Comparison of ENCODE assay signal across 26 cellular contexts in the genomic region with DNA sequence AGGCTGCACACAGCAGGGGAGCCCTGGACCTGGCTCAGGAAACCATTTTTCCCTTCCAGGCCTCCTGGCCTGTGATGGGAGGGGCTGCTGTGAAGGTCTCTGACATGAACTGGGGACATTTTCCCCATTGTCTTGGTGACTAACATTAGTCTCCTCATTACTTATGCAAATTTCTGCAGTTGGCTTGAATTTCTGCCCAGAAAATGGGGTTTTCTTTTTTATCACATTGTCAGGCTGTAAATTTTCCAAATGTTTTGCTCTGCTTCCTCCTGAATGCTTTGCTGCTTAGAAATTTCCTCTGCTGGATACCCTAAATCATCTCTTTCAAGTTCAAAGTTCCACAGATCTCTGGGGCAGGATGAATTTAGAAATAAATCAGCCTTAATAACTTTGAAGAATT.
"Had no signal": no experiment of that assay in that cellular context is flagged by ENCODE, and none has a peak within 500 bp of the region (broad histone marks: within the 10 kb centered on the region; RNA-seq: fewer than 3 reads in every experiment).

No MANE protein-coding gene starts in this region.

- H3K9ac ChIP-seq: neural progenitor cell, parathyroid adenoma had no signal

- H3K36me3 ChIP-seq: colonic mucosa, esophagus muscularis mucosa, heart right ventricle, left lung, neural progenitor cell, prostate gland, right atrium auricular region, sigmoid colon, tibial artery had no signal

- DNase-seq: colonic mucosa; effector CD8-positive, alpha-beta T cell; endodermal cell; foreskin melanocyte; glutamatergic neuron; heart right ventricle; hippocampal formation; left cardiac atrium; left lung; mesendoderm; midbrain; naive thymus-derived CD4-positive, alpha-beta T cell; sigmoid colon; stimulated activated CD4-positive, alpha-beta T cell treated with anti-CD3 and anti-CD28 coated beads, Interleukin-2, amount 100 ng/mL, for 24 hours; stimulated activated CD4-positive, alpha-beta T cell treated with anti-CD3 and anti-CD28 coated beads, Interleukin-4, amount 100 ng/mL, for 24 hours; stimulated activated naive CD8-positive, alpha-beta T cell treated with anti-CD3 and anti-CD28 coated beads, Interleukin-15, Interleukin-2, amounts not matched to agents 100 U/mL and 50 U/mL, for 24 hours; substantia nigra; testis; tibial artery had no signal

- H3K4me3 ChIP-seq: colonic mucosa, esophagus muscularis mucosa, heart right ventricle, left lung, neural progenitor cell, prostate gland, right atrium auricular region, sigmoid colon, testis, tibial artery had no signal

- FAIRE-seq: islet of Langerhans had no signal

- H3K27me3 ChIP-seq: colonic mucosa, esophagus muscularis mucosa, heart right ventricle, left lung, neural progenitor cell, right atrium auricular region, sigmoid colon, testis, tibial artery had no signal

- H3K9me3 ChIP-seq: colonic mucosa, esophagus muscularis mucosa, left lung, prostate gland, right atrium auricular region, sigmoid colon, testis, tibial artery had no signal

- H3K4me2 ChIP-seq: neural progenitor cell had no signal

- H2AFZ ChIP-seq: neural progenitor cell, parathyroid adenoma had no signal

- H3K27ac ChIP-seq: colonic mucosa, esophagus muscularis mucosa, heart right ventricle, left lung, neural progenitor cell, parathyroid adenoma, prostate gland, right atrium auricular region, sigmoid colon, testis, tibial artery had no signal

- ATAC-seq: heart right ventricle; left cardiac atrium; left lung; naive thymus-derived CD4-positive, alpha-beta T cell; stimulated activated effector memory CD8-positive, alpha-beta T cell treated with anti-CD3 and anti-CD28 coated beads, Interleukin-12 subunit alpha, Interleukin-12 subunit beta, amount 100 ng/mL, for 72 hours; stimulated activated naive CD8-positive, alpha-beta T cell treated with anti-CD3 and anti-CD28 coated beads, Interleukin-15, Interleukin-2, amounts not matched to agents 100 U/mL and 50 U/mL, for 24 hours had no signal

- H3K4me1 ChIP-seq: colonic mucosa, heart right ventricle, left lung, neural progenitor cell, parathyroid adenoma, prostate gland, right atrium auricular region, testis, tibial artery had no signal
